14 cellular contexts compared by ENCODE assay signal in the genomic region with DNA sequence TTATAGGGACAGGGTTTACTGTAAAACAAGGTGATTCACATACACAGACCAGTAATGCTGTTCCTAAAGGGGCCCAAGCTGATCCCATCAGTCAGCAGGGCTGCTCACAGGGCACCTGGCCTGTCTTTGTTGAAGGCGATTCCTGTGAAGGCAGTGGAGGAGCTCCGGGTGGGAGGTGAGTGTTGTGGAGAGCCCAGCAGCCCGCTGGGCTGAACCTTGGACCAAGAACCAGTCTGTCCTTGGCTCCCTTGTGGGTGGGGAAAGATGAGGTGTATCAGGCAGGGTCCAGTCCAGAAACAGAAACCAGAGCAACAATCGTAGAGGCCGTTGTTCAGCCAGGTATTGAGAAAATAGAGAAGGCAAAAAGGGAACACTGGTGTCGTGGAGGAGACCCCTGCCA. TPM values are rescaled to one million over a fixed set of nuclear protein-coding genes. Genes with fewer than 3 reads are reported as not detected.
A peak's percentile ranks its signal among the peaks of the same experiment; 100 is the strongest.
DNase-seq lines count a peak whose midpoint lies in the region; ATAC-seq, FAIRE-seq and TF ChIP-seq lines count a peak whose summit lies in the region.
"Had no signal": no experiment of that assay in that cellular context is flagged by ENCODE, and none has a peak within 500 bp of the region (broad histone marks: within the 10 kb centered on the region; RNA-seq: fewer than 3 reads in every experiment).

No MANE protein-coding gene starts in this region.

- peaks cover 0 to 7% (median 0%) of the 10 kb centered on the region in 4 donors for H3K36me3 ChIP-seq in esophagus muscularis mucosa
- peaks cover 0 to 48% (median 16%) of the 10 kb centered on the region in 6 donors for H3K36me3 ChIP-seq in spleen

- FAIRE-seq in A549 (lab: Jason Lieb, UNC), result no peak

- peak overlapping the region; percentile 93 for H3K4me2 ChIP-seq in A549

- no peaks in the 10 kb centered on the region for H3K27me3 ChIP-seq in esophagus muscularis mucosa
- no peaks in the 10 kb centered on the region for H3K27me3 ChIP-seq in spleen (replicated peaks in 1 of 7)

- DNase-seq in A549 (ENCODE audit: low read depth in 1 of 2, low spot score in 1 of 2) (no peak), RWPE1 (ENCODE audit: low spot score) (no peak), esophagus muscularis mucosa (ENCODE audit: extremely low spot score) (no peak), neural crest cell (ENCODE audit: low read depth, low spot score) (no peak), spleen (no peak), islet precursor cell (no peak)
- DNase-seq: activated CD4-positive, alpha-beta T cell treated with anti-CD3 and anti-CD28 coated beads, Interleukin-2, amount 50 U/mL, for 1 hour; cortex of kidney; foreskin fibroblast; naive B cell; NCI-H2171 treated with DMSO at 0.1 percent for 48 hours; OCI-M1 had no signal

- no peaks in the 10 kb centered on the region for H3K9me3 ChIP-seq in A549
- no peaks in the 10 kb centered on the region for H3K9me3 ChIP-seq in esophagus muscularis mucosa
- H3K9me3 ChIP-seq in spleen, result no peaks in the 10 kb centered on the region

- no peaks in the 10 kb centered on the region for H3K9me3 Mint-ChIP-seq in neural crest cell
- H3K9me3 Mint-ChIP-seq: naive B cell had no signal

- peak overlapping the region; percentile 47 to 99 for H3K27ac ChIP-seq in A549
- H3K27ac ChIP-seq in RWPE1, result peak overlapping the region; percentile 99
- peak overlapping the region; percentile 65 to 82 (median 80) for H3K27ac ChIP-seq in esophagus muscularis mucosa (replicated peaks in 1 of 4)
- H3K27ac ChIP-seq in spleen, result peak overlapping the region in 1 of 8 donors; percentile 18

- no peak for TF ChIP-seq EP300 in A549 (IDR thresholded peaks at IDR 0.05)
- TF ChIP-seq EP300 in esophagus muscularis mucosa (IDR thresholded peaks at IDR 0.05), result no peak

- peak overlapping the region; percentile 46 for H3K27ac Mint-ChIP-seq in neural crest cell (ENCODE audit: unreplicated experiment)

- no peak for ATAC-seq in A549
- no peak for ATAC-seq in GM21529 (IDR thresholded peaks at IDR 0.05; ENCODE audit: unreplicated experiment)
- no peak for ATAC-seq in GM21723 (IDR thresholded peaks at IDR 0.05; ENCODE audit: unreplicated experiment)

- peaks cover 92% of the 10 kb centered on the region for H3K4me1 ChIP-seq in A549
- H3K4me1 ChIP-seq in esophagus muscularis mucosa, result peaks cover 56 to 86% (median 77%) of the 10 kb centered on the region in 4 donors
- peaks cover 22 to 85% (median 51%) of the 10 kb centered on the region in 6 donors for H3K4me1 ChIP-seq in spleen

- no peaks in the 10 kb centered on the region for H3K36me3 Mint-ChIP-seq in neural crest cell (ENCODE audit: low read depth)
- H3K36me3 Mint-ChIP-seq: naive B cell had no signal

- no peaks in the 10 kb centered on the region for H3K27me3 Mint-ChIP-seq in neural crest cell (ENCODE audit: low read depth)
- H3K27me3 Mint-ChIP-seq: naive B cell had no signal

- H3K4me3 Mint-ChIP-seq in neural crest cell, result peak overlapping the region; percentile 34

- CTCF ChIA-PET in A549 (lab: Yijun Ruan, JAX) (no interaction called here), RWPE1 (lab: Yijun Ruan, JAX) (interaction anchor here (0.6 kb wide), 1 partner anchor 16 kb away, joined by 4 read pairs; no protein-coding TSS in a partner anchor)

- TF ChIP-seq CTCF in A549 (IDR thresholded peaks at IDR 0.05) (no peak), RWPE1 (conservative IDR thresholded peaks at IDR 0.05; ENCODE audit: low read depth) (no peak), esophagus muscularis mucosa (IDR thresholded peaks at IDR 0.05) (no peak), neural crest cell (conservative IDR thresholded peaks at IDR 0.05) (no peak), spleen (IDR thresholded peaks at IDR 0.05 in 8 of 11, conservative IDR thresholded peaks at IDR 0.05 in 3 of 11) (no peak)

- no peak for TF ChIP-seq RAD21 in A549 (conservative IDR thresholded peaks at IDR 0.05 in 1 of 2, IDR thresholded peaks at IDR 0.05 in 1 of 2)

- H3K4me1 Mint-ChIP-seq in neural crest cell, result peaks cover 34% of the 10 kb centered on the region

- 59% methylated on average over 6 of the region's 6 CpGs for WGBS in A549 (ENCODE audit: missing lambda C conversion rate)
- WGBS in esophagus muscularis mucosa, result 83% methylated on average over 6 of the region's 6 CpGs
- 78 to 92% (median 86%) methylated on average over 6 of the region's 6 CpGs for WGBS in spleen, 5 donors

- intact Hi-C loops in esophagus muscularis mucosa (cut with DNase I), result no loop called here
- intact Hi-C loops in spleen (cut with DNase I; ENCODE audit: low total_unique reads), result no loop called here

- TF ChIP-seq POLR2A in A549 (IDR thresholded peaks at IDR 0.05; ENCODE audit: low read length), result no peak
- TF ChIP-seq POLR2A in esophagus muscularis mucosa (IDR thresholded peaks at IDR 0.05; ENCODE audit: low read depth), result no peak
- TF ChIP-seq POLR2A in spleen (IDR thresholded peaks at IDR 0.05), result no peak

- POLR2A ChIA-PET in A549 (lab: Yijun Ruan, JAX) (no interaction called here), RWPE1 (lab: Yijun Ruan, JAX; ENCODE audit: low non-redundant PET) (no interaction called here)

- H3K4me3 ChIP-seq in A549, result no peak overlapping the region
- H3K4me3 ChIP-seq in esophagus muscularis mucosa, result no peak overlapping the region
- no peak overlapping the region for H3K4me3 ChIP-seq in spleen

TF ChIP-seq in A549, 52 proteins besides CTCF, POLR2A, EP300 and RAD21:
- TF ChIP-seq HDAC2 (IDR thresholded peaks at IDR 0.05), result no peak
- TF ChIP-seq JUN (IDR thresholded peaks at IDR 0.05), result 0 out of 5 replicates have a peak, but pooled peaks of 1 of the 2 experiments have one; percentile 29

RNA-seq across cellular contexts. Expression of gene PDXK, which starts 12.5 kb away (rescaled TPM):
- polyA plus RNA-seq in A549 (2011; rRNA removed) (252 and 292 TPM in 2 replicates), A549 (2017; fragmentation: RNase III; extraction: RNeasy Plus Mini Kit Qiagen cat#74134 plus additional on column Dnase treatment) (189 to 220 TPM (median 214 TPM) in 3 replicates), spleen (10 to 100 TPM; 17.9 to 39.0 (median 24.7) TPM)
- polyA plus RNA-seq in A549 (2012; cell fraction: cytosol; rRNA removed), result 331 and 370 TPM in 2 replicates
- polyA plus RNA-seq in A549 (2012; cell fraction: nucleus; rRNA removed), result 322 and 326 TPM in 2 replicates
- polyA minus RNA-seq in A549 (2011; rRNA and poly(A)+ RNA removed), result 336 and 363 TPM in 2 replicates
- total RNA-seq in esophagus muscularis mucosa (10 to 100 TPM; 22.4 to 40.9 (median 31.8) TPM), neural crest cell (59.3 and 67.3 TPM in 2 replicates), spleen (10 to 100 TPM; 41.1 to 82.9 (median 58.7) TPM)

RNA-seq across cellular contexts. Expression of gene CSTB, which starts 44.6 kb away (rescaled TPM):
- polyA plus RNA-seq in A549 (2011; rRNA removed) (42.9 and 51.5 TPM in 2 replicates), A549 (2017; fragmentation: RNase III; extraction: RNeasy Plus Mini Kit Qiagen cat#74134 plus additional on column Dnase treatment) (94.1 to 102 TPM (median 101 TPM) in 3 replicates), spleen (10 to 100 TPM; 39.6 to 93.8 (median 48.5) TPM)
- polyA plus RNA-seq in A549 (2012; cell fraction: cytosol; rRNA removed), result 90.6 and 103 TPM in 2 replicates
- 29.1 and 41.0 TPM in 2 replicates for polyA plus RNA-seq in A549 (2012; cell fraction: nucleus; rRNA removed)
- 16.5 and 23.7 TPM in 2 replicates for polyA minus RNA-seq in A549 (2011; rRNA and poly(A)+ RNA removed)
- total RNA-seq in esophagus muscularis mucosa (10 to 100 TPM in 1 of 4 donors, 1 to 10 TPM in 3; 5.0 to 21.1 (median 8.1) TPM), neural crest cell (37.1 and 40.9 TPM in 2 replicates), spleen (10 to 100 TPM; 10.5 to 36.6 (median 28.6) TPM)

RNA-seq across cellular contexts. Expression of gene RRP1, which starts 57.9 kb away (rescaled TPM):
- 15.4 and 16.8 TPM in 2 replicates for polyA plus RNA-seq in A549 (2011; rRNA removed)
- polyA plus RNA-seq in A549 (2012; cell fraction: cytosol; rRNA removed), result 21.1 and 22.1 TPM in 2 replicates
- polyA plus RNA-seq in A549 (2012; cell fraction: nucleus; rRNA removed), result 36.0 and 38.9 TPM in 2 replicates
- 26.3 to 29.5 TPM (median 28.2 TPM) in 3 replicates for polyA plus RNA-seq in A549 (2017; fragmentation: RNase III; extraction: RNeasy Plus Mini Kit Qiagen cat#74134 plus additional on column Dnase treatment)
- polyA minus RNA-seq in A549 (2011; rRNA and poly(A)+ RNA removed), result 14.5 and 16.5 TPM in 2 replicates
- total RNA-seq in esophagus muscularis mucosa, result 10 to 100 TPM in 3 of 4 donors, 1 to 10 TPM in 1; 9.1 to 18.9 (median 16.3) TPM
- total RNA-seq in neural crest cell, result 49.0 and 49.4 TPM in 2 replicates
- 10 to 100 TPM; 11.5 to 26.9 (median 20.5) TPM for total RNA-seq in spleen
- polyA plus RNA-seq in spleen, result 10 to 100 TPM; 12.6 to 18.8 (median 15.8) TPM
